ENCODE assay signal across 10 cellular contexts in genomic region chr6:151197556-151197955, GRCh38. TPM values are rescaled to one million over a fixed set of nuclear protein-coding genes. Genes with fewer than 3 reads are reported as not detected.
"Had no signal": no experiment of that assay in that cellular context is flagged by ENCODE, and none has a peak within 500 bp of the region (broad histone marks: within the 10 kb centered on the region; RNA-seq: fewer than 3 reads in every experiment).

No MANE protein-coding gene starts in this region.

- H3K4me1 Mint-ChIP-seq: GM23338, H9, IgD-negative memory B cell had no signal

- H3K4me3 ChIP-seq: GM23338 had no signal

- H3K27ac ChIP-seq: HL-60, KMS-11 had no signal

- ATAC-seq: GM23338, HCT116, HepG2 had no signal

- H3K4me3 Mint-ChIP-seq: GM23338, H9, IgD-negative memory B cell had no signal

- H3K27ac Mint-ChIP-seq: GM23338, H9 had no signal

- DNase-seq: H9, Karpas-422 had no signal

- H3K4me2 ChIP-seq: GM23338, KMS-11 had no signal

- H3K9ac ChIP-seq: KMS-11 had no signal

- H3K9me3 Mint-ChIP-seq: GM23338, IgD-negative memory B cell had no signal

- H3K36me3 Mint-ChIP-seq: IgD-negative memory B cell had no signal

- FAIRE-seq: H1, H54, HepG2 had no signal

RNA-seq across cellular contexts. Expression of gene AKAP12, which starts 42.2 kb away (rescaled TPM):
- polyA plus RNA-seq: IgD-negative memory B cell had no signal
